Comparison of ENCODE assay signal across 15 cellular contexts in the genomic region with DNA sequence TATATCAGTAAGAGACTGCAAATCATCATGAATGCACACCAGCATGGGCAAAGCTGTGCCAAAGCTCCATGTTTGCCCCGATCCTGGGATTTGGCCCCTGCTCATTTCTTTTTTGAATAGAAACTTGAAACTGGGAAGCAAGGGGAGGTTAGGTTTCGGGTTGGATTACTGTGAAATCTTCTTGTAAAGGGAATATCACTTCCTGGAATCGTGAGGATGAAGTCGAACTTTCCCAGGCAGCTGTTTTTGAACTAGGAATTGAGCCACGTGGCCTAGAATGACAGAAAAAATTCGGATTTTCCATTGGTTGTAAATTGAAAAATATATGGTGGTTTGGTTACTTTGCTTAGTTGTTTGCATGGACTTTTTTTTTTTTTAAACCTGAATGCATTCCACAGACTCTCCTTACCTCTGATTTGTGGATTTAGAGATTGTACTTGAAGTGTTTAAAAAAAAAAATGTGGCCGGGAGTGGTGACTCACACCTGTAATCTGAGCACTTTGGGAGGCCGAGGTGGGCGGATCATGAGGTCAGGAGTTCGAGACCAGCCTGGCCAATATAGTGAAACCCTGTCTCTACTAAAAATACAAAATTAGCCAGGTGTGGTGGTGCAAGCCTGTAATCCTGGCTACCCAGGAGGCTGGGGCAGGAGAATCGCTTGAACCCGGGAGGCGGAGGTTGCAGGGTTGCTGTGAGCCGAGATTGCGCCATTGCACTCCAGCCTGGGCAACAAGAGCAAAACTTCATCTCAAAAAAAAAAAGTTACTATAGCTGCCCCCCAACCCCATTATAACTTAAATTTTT. TPM values are rescaled to one million over a fixed set of nuclear protein-coding genes. Genes with fewer than 3 reads are reported as not detected.
DNase-seq lines count a peak whose midpoint lies in the region; FAIRE-seq and TF ChIP-seq lines count a peak whose summit lies in the region.
"Had no signal": no experiment of that assay in that cellular context is flagged by ENCODE, and none has a peak within 500 bp of the region (broad histone marks: within the 10 kb centered on the region; RNA-seq: fewer than 3 reads in every experiment).

No MANE protein-coding gene starts in this region.

- H3K4me2 ChIP-seq in endothelial cell of umbilical vein (ENCODE audit: insufficient read depth, low read length) = no peak overlapping the region

- DNase-seq in GM03348 (ENCODE audit: low spot score) (peak; percentile 19), M059J (ENCODE audit: low read depth) (peak; percentile 56), endothelial cell of umbilical vein (ENCODE audit: low read depth, low spot score) (no peak), sigmoid colon (no peak), COLO829 (ENCODE audit: low spot score) (no peak), pons (ENCODE audit: low spot score) (no peak)
- DNase-seq in stimulated activated CD4-positive, alpha-beta T cell treated with anti-CD3 and anti-CD28 coated beads, Interleukin-4, amount 100 ng/mL, for 1 hour = no peak
- DNase-seq in activated T-helper 2 cell treated with anti-CD3 and anti-CD28 coated beads, Interferon-gamma antibody, Interleukin-2, Interleukin-4, amounts not matched to agents 10 μg/mL and 5 μg/mL and 100 μg/mL, durations not matched to agents 14 hours and 24 hours and 36 hours (ENCODE audit: low spot score) = no peak
- DNase-seq: activated naive CD4-positive, alpha-beta T cell treated with anti-CD3 and anti-CD28 coated beads, Interleukin-2, amount 10 ng/mL, durations not matched to agents 7 days and 5 days; GDM1; pancreas; upper lobe of right lung had no signal

- intact Hi-C loops in endothelial cell of umbilical vein (cut with micrococcal nuclease) = loop anchor here (1.0 kb wide), 1 partner anchor 65 kb away; no protein-coding TSS in a partner anchor
- intact Hi-C loops in sigmoid colon (cut with DNase I) = loop anchor here (2.0 kb wide), 2 partner anchors 53 to 61 kb away; no protein-coding TSS in a partner anchor
- intact Hi-C loops in activated T-helper 2 cell treated with anti-CD3 and anti-CD28 coated beads, Interferon-gamma antibody, Interleukin-2, Interleukin-4, amounts not matched to agents 10 μg/mL and 5 μg/mL and 100 μg/mL, durations not matched to agents 14 hours and 24 hours and 36 hours (cut with micrococcal nuclease) = loop anchor here (1.0 to 5.0 kb wide), 3 partner anchors 7 to 86 kb away; no protein-coding TSS in a partner anchor

- H3K27me3 ChIP-seq in endothelial cell of umbilical vein (ENCODE audit: control insufficient read depth in 2 of 2, insufficient read depth in 2 of 2, low read length in 2 of 2) (no peaks in the 10 kb centered on the region), sigmoid colon (no peaks in the 10 kb centered on the region)
- H3K27me3 ChIP-seq: pancreas, upper lobe of right lung had no signal

- BruUV-seq in endothelial cell of umbilical vein (replicated peaks; lab: Mats Ljungman, UMichigan) = no TSS peak

- no peak overlapping the region for H3K9ac ChIP-seq in endothelial cell of umbilical vein (replicated peaks; ENCODE audit: extremely low read depth, insufficient read depth, low read length)

- TF ChIP-seq CTCF in endothelial cell of umbilical vein (IDR thresholded peaks at IDR 0.05; ENCODE audit: extremely low read depth in 1 of 2, insufficient read depth in 1 of 2, low read depth in 1 of 2, low read length in 2 of 2) (no peak), sigmoid colon (IDR thresholded peaks at IDR 0.05) (no peak)

- H3K9me1 ChIP-seq in endothelial cell of umbilical vein (replicated peaks; ENCODE audit: control insufficient read depth, extremely low read depth, insufficient read depth, low read length) = no peaks in the 10 kb centered on the region

- TF ChIP-seq POLR2A in endothelial cell of umbilical vein (IDR thresholded peaks at IDR 0.05; ENCODE audit: low read depth, low read length) (no peak), sigmoid colon (IDR thresholded peaks at IDR 0.05) (no peak)

- no peaks in the 10 kb centered on the region for H3K36me3 ChIP-seq in endothelial cell of umbilical vein (ENCODE audit: control insufficient read depth in 2 of 2, extremely low read depth in 1 of 2, insufficient read depth in 2 of 2, low read length in 2 of 2)
- no peaks in the 10 kb centered on the region for H3K36me3 ChIP-seq in sigmoid colon
- H3K36me3 ChIP-seq: pancreas, upper lobe of right lung had no signal

- TF ChIP-seq EP300 in sigmoid colon (IDR thresholded peaks at IDR 0.05) = no peak

- H3K36me3 Mint-ChIP-seq in activated T-helper 2 cell treated with anti-CD3 and anti-CD28 coated beads, Interferon-gamma antibody, Interleukin-2, Interleukin-4, amounts not matched to agents 10 μg/mL and 5 μg/mL and 100 μg/mL, durations not matched to agents 14 hours and 24 hours and 36 hours (ENCODE audit: low read depth) = no peaks in the 10 kb centered on the region
- H3K36me3 Mint-ChIP-seq: activated naive CD4-positive, alpha-beta T cell treated with anti-CD3 and anti-CD28 coated beads, Interleukin-2, amount 10 ng/mL, durations not matched to agents 7 days and 5 days; CD4-positive, alpha-beta memory T cell had no signal

- CTCF ChIA-PET in endothelial cell of umbilical vein (lab: Charles Lee) = interaction anchor here (0.8 to 7.8 kb wide), 56 partner anchors 8 to 452 kb away, joined by 3 to 340 read pairs (median 6); partner anchors contain the start of genes ADAM17, KLF11 and TAF1B

- no peak for FAIRE-seq in endothelial cell of umbilical vein (lab: Jason Lieb, UNC)
- FAIRE-seq: pancreas had no signal

- H3K9me3 ChIP-seq in endothelial cell of umbilical vein (replicated peaks; ENCODE audit: control insufficient read depth, insufficient read depth, low read length) (no peaks in the 10 kb centered on the region), sigmoid colon (no peaks in the 10 kb centered on the region)
- H3K9me3 ChIP-seq: pancreas, upper lobe of right lung had no signal

- POLR2A ChIA-PET in endothelial cell of umbilical vein (lab: Charles Lee) = interaction anchor here (0.6 to 1.0 kb wide), 2 partner anchors 59 to 307 kb away, joined by 3 read pairs; no protein-coding TSS in a partner anchor

- peaks cover 15% of the 10 kb centered on the region for H3K4me1 Mint-ChIP-seq in activated T-helper 2 cell treated with anti-CD3 and anti-CD28 coated beads, Interferon-gamma antibody, Interleukin-2, Interleukin-4, amounts not matched to agents 10 μg/mL and 5 μg/mL and 100 μg/mL, durations not matched to agents 14 hours and 24 hours and 36 hours (ENCODE audit: low read depth)

- no peak overlapping the region for H3K27ac Mint-ChIP-seq in activated T-helper 2 cell treated with anti-CD3 and anti-CD28 coated beads, Interferon-gamma antibody, Interleukin-2, Interleukin-4, amounts not matched to agents 10 μg/mL and 5 μg/mL and 100 μg/mL, durations not matched to agents 14 hours and 24 hours and 36 hours
- H3K27ac Mint-ChIP-seq: activated naive CD4-positive, alpha-beta T cell treated with anti-CD3 and anti-CD28 coated beads, Interleukin-2, amount 10 ng/mL, durations not matched to agents 7 days and 5 days had no signal

- H3K27ac ChIP-seq in endothelial cell of umbilical vein (ENCODE audit: insufficient read depth, low read depth, low read length) = no peak overlapping the region
- peak overlapping the region in 3 of 4 donors; percentile 72 to 81 (median 73) for H3K27ac ChIP-seq in sigmoid colon
- H3K27ac ChIP-seq: SK-N-MC, VCaP had no signal

- H3K4me3 ChIP-seq in endothelial cell of umbilical vein (replicated peaks in 1 of 3; ENCODE audit: insufficient read depth in 1 of 3, low read depth in 1 of 3, low read length in 3 of 3) (no peak overlapping the region), sigmoid colon (no peak overlapping the region)
- H3K4me3 ChIP-seq: pancreas, SK-N-MC, upper lobe of right lung had no signal

- peak overlapping the region; percentile 53 for H2AFZ ChIP-seq in endothelial cell of umbilical vein (ENCODE audit: low read depth, low read length)

- no peaks in the 10 kb centered on the region for H3K79me2 ChIP-seq in endothelial cell of umbilical vein (ENCODE audit: control insufficient read depth, insufficient read depth, low read length)

- WGBS in sigmoid colon, 2 donors = 61 to 81% methylated on average over 15 of the region's 15 CpGs

- no peak overlapping the region for H3K4me3 Mint-ChIP-seq in activated T-helper 2 cell treated with anti-CD3 and anti-CD28 coated beads, Interferon-gamma antibody, Interleukin-2, Interleukin-4, amounts not matched to agents 10 μg/mL and 5 μg/mL and 100 μg/mL, durations not matched to agents 14 hours and 24 hours and 36 hours (ENCODE audit: low read depth)
- H3K4me3 Mint-ChIP-seq: activated naive CD4-positive, alpha-beta T cell treated with anti-CD3 and anti-CD28 coated beads, Interleukin-2, amount 10 ng/mL, durations not matched to agents 7 days and 5 days had no signal

- peaks cover 5% of the 10 kb centered on the region for H3K4me1 ChIP-seq in endothelial cell of umbilical vein (ENCODE audit: control insufficient read depth, extremely low read depth, insufficient read depth, low read length)
- peaks cover 0 to 31% (median 26%) of the 10 kb centered on the region in 4 donors for H3K4me1 ChIP-seq in sigmoid colon

- dilution Hi-C loops in endothelial cell of umbilical vein (cut with MboI; ENCODE audit: extremely low pct_ligation_motif_present, low sequenced_read_pairs) = no loop called here

- no peaks in the 10 kb centered on the region for H4K20me1 ChIP-seq in endothelial cell of umbilical vein (replicated peaks; ENCODE audit: control insufficient read depth, extremely low read depth, insufficient read depth, low read length)

- no peaks in the 10 kb centered on the region for H3K9me3 Mint-ChIP-seq in activated T-helper 2 cell treated with anti-CD3 and anti-CD28 coated beads, Interferon-gamma antibody, Interleukin-2, Interleukin-4, amounts not matched to agents 10 μg/mL and 5 μg/mL and 100 μg/mL, durations not matched to agents 14 hours and 24 hours and 36 hours
- H3K9me3 Mint-ChIP-seq: activated naive CD4-positive, alpha-beta T cell treated with anti-CD3 and anti-CD28 coated beads, Interleukin-2, amount 10 ng/mL, durations not matched to agents 7 days and 5 days; CD4-positive, alpha-beta memory T cell had no signal

- peaks cover 21% of the 10 kb centered on the region for H3K27me3 Mint-ChIP-seq in activated T-helper 2 cell treated with anti-CD3 and anti-CD28 coated beads, Interferon-gamma antibody, Interleukin-2, Interleukin-4, amounts not matched to agents 10 μg/mL and 5 μg/mL and 100 μg/mL, durations not matched to agents 14 hours and 24 hours and 36 hours (ENCODE audit: low read depth)

RNA-seq across cellular contexts. Expression of gene GRHL1, which starts 32.1 kb away (rescaled TPM):
- total RNA-seq in M059J (2014; rRNA removed; shearing (Covaris generic)) = 3.2 and 5.7 TPM in 2 replicates
- total RNA-seq in endothelial cell of umbilical vein = 0.85 and 1.1 TPM in 2 replicates
- 0.37 and 0.70 TPM in 2 replicates for polyA plus RNA-seq in endothelial cell of umbilical vein
- polyA plus RNA-seq in endothelial cell of umbilical vein (2011; cell fraction: cytosol; rRNA removed) = 0.52 and 0.68 TPM in 2 replicates
- polyA plus RNA-seq in endothelial cell of umbilical vein (2011; cell fraction: nucleus; rRNA removed) = 1.9 and 2.0 TPM in 2 replicates
- polyA plus RNA-seq in endothelial cell of umbilical vein (2012) = 0.46 and 1.1 TPM in 2 replicates
- 1.5 and 3.2 TPM in 2 replicates for polyA minus RNA-seq in endothelial cell of umbilical vein
- polyA minus RNA-seq in endothelial cell of umbilical vein (2011; cell fraction: cytosol; rRNA and poly(A)+ RNA removed) = 3.3 TPM
- polyA minus RNA-seq in endothelial cell of umbilical vein (2011; cell fraction: nucleus; rRNA and poly(A)+ RNA removed) = 1.1 and 2.2 TPM in 2 replicates
- total RNA-seq in sigmoid colon = 1 to 10 TPM; 1.4 to 4.2 (median 2.5) TPM
- polyA plus RNA-seq in sigmoid colon = under 1 TPM; under 0.01 to 0.55 (median 0.46) TPM
- 0.90 and 1.4 TPM in 2 replicates for total RNA-seq in activated T-helper 2 cell treated with anti-CD3 and anti-CD28 coated beads, Interferon-gamma antibody, Interleukin-2, Interleukin-4, amounts not matched to agents 10 μg/mL and 5 μg/mL and 100 μg/mL, durations not matched to agents 14 hours and 24 hours and 36 hours

RNA-seq across cellular contexts. Expression of gene KLF11, which starts 59.7 kb away (rescaled TPM):
- 9.6 and 10.4 TPM in 2 replicates for total RNA-seq in M059J (2014; rRNA removed; shearing (Covaris generic))
- total RNA-seq in endothelial cell of umbilical vein (11.0 and 11.3 TPM in 2 replicates), sigmoid colon (10 to 100 TPM; 18.5 to 41.3 (median 29.7) TPM)
- polyA plus RNA-seq in endothelial cell of umbilical vein (10.2 and 10.5 TPM in 2 replicates), sigmoid colon (1 to 10 TPM; 3.9 to 7.2 (median 5.8) TPM)
- polyA plus RNA-seq in endothelial cell of umbilical vein (2011; cell fraction: cytosol; rRNA removed) = 8.7 and 9.3 TPM in 2 replicates
- polyA plus RNA-seq in endothelial cell of umbilical vein (2011; cell fraction: nucleus; rRNA removed) = 11.0 and 12.5 TPM in 2 replicates
- 4.2 and 5.3 TPM in 2 replicates for polyA plus RNA-seq in endothelial cell of umbilical vein (2012)
- polyA minus RNA-seq in endothelial cell of umbilical vein = 22.9 and 28.0 TPM in 2 replicates
- polyA minus RNA-seq in endothelial cell of umbilical vein (2011; cell fraction: cytosol; rRNA and poly(A)+ RNA removed) = 23.4 TPM
- 8.2 and 10.0 TPM in 2 replicates for polyA minus RNA-seq in endothelial cell of umbilical vein (2011; cell fraction: nucleus; rRNA and poly(A)+ RNA removed)
- 7.9 and 9.2 TPM in 2 replicates for total RNA-seq in activated T-helper 2 cell treated with anti-CD3 and anti-CD28 coated beads, Interferon-gamma antibody, Interleukin-2, Interleukin-4, amounts not matched to agents 10 μg/mL and 5 μg/mL and 100 μg/mL, durations not matched to agents 14 hours and 24 hours and 36 hours

Comparison
In these comparisons a context has a peak if more than half of its experiments do, and no peak if none do; other contexts are left out.
1. DNase-seq: peak in GM03348 (single experiment) and M059J (single experiment); none in endothelial cell of umbilical vein (single experiment), sigmoid colon (single experiment), stimulated activated CD4-positive, alpha-beta T cell treated with anti-CD3 and anti-CD28 coated beads, Interleukin-4, amount 100 ng/mL, for 1 hour (single experiment), COLO829 (single experiment), pons (single experiment) and activated T-helper 2 cell treated with anti-CD3 and anti-CD28 coated beads, Interferon-gamma antibody, Interleukin-2, Interleukin-4, amounts not matched to agents 10 μg/mL and 5 μg/mL and 100 μg/mL, durations not matched to agents 14 hours and 24 hours and 36 hours (single experiment).